Comparison of ENCODE assay signal across 12 cellular contexts in the genomic region with DNA sequence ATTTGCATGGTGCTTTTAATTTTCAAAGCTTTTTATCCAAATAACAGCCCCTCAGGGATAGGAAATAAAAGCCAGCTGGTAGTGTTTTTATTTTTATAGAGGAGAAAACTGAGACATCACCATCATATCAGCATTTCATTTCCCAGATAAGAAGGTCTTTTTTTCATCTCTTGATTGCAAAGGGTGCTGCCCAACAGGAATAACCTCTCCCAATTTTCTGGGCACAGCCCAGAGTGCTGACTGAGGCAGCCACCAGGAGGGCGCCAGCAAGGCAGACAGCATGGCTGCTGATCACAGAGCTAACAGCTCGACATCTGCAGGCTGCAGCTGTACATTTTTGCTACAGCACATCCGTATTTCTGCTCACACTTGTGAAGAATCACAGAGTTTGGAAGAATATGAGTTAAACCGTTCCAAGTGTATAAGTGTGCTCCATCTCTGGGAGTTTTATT.
DNase-seq lines count a peak whose midpoint lies in the region; ATAC-seq and TF ChIP-seq lines count a peak whose summit lies in the region.
"Had no signal": no experiment of that assay in that cellular context is flagged by ENCODE, and none has a peak within 500 bp of the region (broad histone marks: within the 10 kb centered on the region; RNA-seq: fewer than 3 reads in every experiment).

No MANE protein-coding gene starts in this region.

- no peak for TF ChIP-seq EP300 in stomach (IDR thresholded peaks at IDR 0.05)

- 39 to 50% (median 43%) methylated on average over 4 of the region's 4 CpGs for WGBS in stomach, 5 donors
- 52 to 66% (median 57%) methylated on average over 4 of the region's 4 CpGs for WGBS in psoas muscle, 3 donors

- DNase-seq in NCI-H146 (lab: John Stamatoyannopoulos, UW) (peak; percentile 61), NCI-H146 treated with DMSO at 0.1 percent for 48 hours (lab: John Stamatoyannopoulos, UW; ENCODE audit: unreplicated experiment) (no peak), NCI-H69 (lab: John Stamatoyannopoulos, UW) (peak; percentile 90), epithelial cell of esophagus (ENCODE audit: low read depth) (peak; percentile 18), stomach (peak; percentile 36), GF-D8 (lab: John Stamatoyannopoulos, UW) (no peak), epidermal melanocyte (ENCODE audit: insufficient read length, low spot score) (no peak), psoas muscle (no peak)
- DNase-seq: ACHN, mesendoderm had no signal

- H3K4me1 ChIP-seq in stomach = peaks cover 7 to 40% (median 23%) of the 10 kb centered on the region in 4 donors
- peaks cover 13% of the 10 kb centered on the region for H3K4me1 ChIP-seq in psoas muscle
- H3K4me1 ChIP-seq: SJSA1 had no signal

- TF ChIP-seq CTCF in epithelial cell of esophagus (IDR thresholded peaks at IDR 0.05; ENCODE audit: insufficient read depth, low read depth, low read length, missing control alignments) (peak; percentile 39), stomach (IDR thresholded peaks at IDR 0.05) (no peak), psoas muscle (IDR thresholded peaks at IDR 0.05) (no peak)

- H3K36me3 ChIP-seq in stomach (no peaks in the 10 kb centered on the region), psoas muscle (ENCODE audit: insufficient read depth in 1 of 2, low read depth in 1 of 2) (no peaks in the 10 kb centered on the region)
- H3K36me3 ChIP-seq: SJSA1 had no signal

- TF ChIP-seq POLR2A in stomach (IDR thresholded peaks at IDR 0.05) = no peak

- intact Hi-C loops in stomach (cut with DNase I; ENCODE audit: low total_unique reads) (no loop called here), psoas muscle (cut with DNase I) (no loop called here)

- no peaks in the 10 kb centered on the region for H3K9me3 ChIP-seq in stomach
- no peaks in the 10 kb centered on the region for H3K9me3 ChIP-seq in psoas muscle
- H3K9me3 ChIP-seq: SJSA1 had no signal

- no peak for ATAC-seq in psoas muscle

- H3K27ac ChIP-seq in stomach = peak overlapping the region in 1 of 5 donors; percentile 56
- no peak overlapping the region for H3K27ac ChIP-seq in psoas muscle
- H3K27ac ChIP-seq: SJSA1 had no signal

- H3K4me3 ChIP-seq in epithelial cell of esophagus (ENCODE audit: low read length) (no peak overlapping the region), stomach (no peak overlapping the region), psoas muscle (no peak overlapping the region)
- H3K4me3 ChIP-seq: SJSA1, skin epidermis had no signal

- H3K27me3 ChIP-seq in stomach = no peaks in the 10 kb centered on the region
- H3K27me3 ChIP-seq in psoas muscle (ENCODE audit: insufficient read depth in 3 of 3, low read length in 2 of 3) = no peaks in the 10 kb centered on the region
- H3K27me3 ChIP-seq: SJSA1 had no signal

Comparison
In these comparisons a context has a peak if more than half of its experiments do, and no peak if none do; other contexts are left out.
1. DNase-seq: peak in NCI-H146 (single experiment), NCI-H69 (single experiment), epithelial cell of esophagus (single experiment) and stomach (single experiment); none in NCI-H146 treated with DMSO at 0.1 percent for 48 hours (single experiment), GF-D8 (single experiment), epidermal melanocyte (single experiment) and psoas muscle (0 of 2).